29 cellular contexts compared by ENCODE assay signal in the genomic region with DNA sequence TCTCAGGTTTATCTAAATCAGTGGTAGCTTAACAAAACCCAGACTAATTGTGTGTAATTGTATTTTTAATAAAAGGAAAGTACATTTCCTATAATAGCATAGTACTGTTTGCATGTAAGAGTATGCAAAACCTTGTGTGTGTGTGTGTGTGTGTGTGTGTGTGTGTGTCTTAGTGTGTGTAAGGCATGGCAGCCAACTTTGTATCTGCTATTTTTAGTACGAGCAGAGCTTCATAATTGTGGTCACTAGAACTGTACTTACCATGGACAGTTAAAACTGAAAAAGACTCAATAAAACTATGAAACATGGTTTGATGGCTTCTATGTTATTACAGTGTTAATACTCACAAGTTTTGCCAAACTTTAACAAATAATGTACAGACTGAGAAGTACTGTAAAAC.
"Had no signal": no experiment of that assay in that cellular context is flagged by ENCODE, and none has a peak within 500 bp of the region (broad histone marks: within the 10 kb centered on the region; RNA-seq: fewer than 3 reads in every experiment).

No MANE protein-coding gene starts in this region.

- H3K27me3 ChIP-seq: body of pancreas, heart right ventricle, uterus had no signal

- DNase-seq: activated B cell treated with CpG ODN at 0.5 μM for 24 hours; activated CD4-positive, alpha-beta T cell treated with anti-CD3 and anti-CD28 coated beads, Interleukin-2, amount 50 U/mL, for 1 hour; activated CD8-positive, alpha-beta memory T cell treated with anti-CD3 and anti-CD28 coated beads, Interleukin-2, amount 10 ng/mL, durations not matched to agents 7 days and 5 days; activated CD8-positive, alpha-beta T cell treated with anti-CD3 and anti-CD28 coated beads for 36 hours; activated effector memory CD4-positive, alpha-beta T cell treated with Interleukin-2 at 50 U/mL for 16 hours; activated naive CD4-positive, alpha-beta T cell treated with Interleukin-2 at 50 U/mL for 16 hours; activated T-cell treated with anti-CD3 and anti-CD28 coated beads, Interleukin-2, amount 50 U/mL, for 72 hours; anterior cingulate cortex; body of pancreas; cortex of kidney; effector memory CD8-positive, alpha-beta T cell; foreskin fibroblast; kidney glomerular epithelial cell; naive B cell; nephron progenitor cell; small intestine; stimulated activated CD4-positive, alpha-beta T cell treated with anti-CD3 and anti-CD28 coated beads, Interleukin-1b, Interleukin-23, amount 100 ng/mL, for 48 hours; stimulated activated CD4-positive, alpha-beta T cell treated with anti-CD3 and anti-CD28 coated beads, Interleukin-4, amount 100 ng/mL, for 4 hours; stimulated activated CD8-positive, alpha-beta memory T cell treated with anti-CD3 and anti-CD28 coated beads, Interleukin-4, amount 100 ng/mL, for 48 hours; stimulated activated naive CD8-positive, alpha-beta T cell treated with anti-CD3 and anti-CD28 coated beads, Interleukin-15, amount 100 ng/mL, for 72 hours; substantia nigra; T-helper 1 cell; uterus had no signal

- H3K9me3 ChIP-seq: neutrophil, uterus had no signal

- ATAC-seq: activated CD8-positive, alpha-beta memory T cell treated with anti-CD3 and anti-CD28 coated beads, Interleukin-2, amount 10 ng/mL, durations not matched to agents 7 days and 5 days; activated CD8-positive, alpha-beta T cell treated with anti-CD3 and anti-CD28 coated beads for 36 hours; activated T-cell treated with anti-CD3 and anti-CD28 coated beads, Interleukin-2, amount 50 U/mL, for 72 hours; body of pancreas; effector memory CD8-positive, alpha-beta T cell; left lobe of liver; sciatic nerve; stimulated activated memory B cell treated with anti-CD40 and anti-IgM and Interleukin-4, amounts not matched to agents 10 μg/mL and 1 μg/mL and 100 μg/mL, for 72 hours; stimulated activated naive CD8-positive, alpha-beta T cell treated with anti-CD3 and anti-CD28 coated beads, Interleukin-15, amount 100 ng/mL, for 72 hours had no signal

- H3K4me3 ChIP-seq: body of pancreas, heart right ventricle, lung, uterus had no signal

- H3K4me1 ChIP-seq: body of pancreas, uterus had no signal

- H3K27ac ChIP-seq: body of pancreas, heart right ventricle, neutrophil, uterus had no signal

- H3K36me3 ChIP-seq: heart right ventricle, neutrophil, uterus had no signal
